21 cellular contexts compared by ENCODE assay signal in genomic region chr3:189317911-189318310, GRCh38.
"Had no signal": no experiment of that assay in that cellular context is flagged by ENCODE, and none has a peak within 500 bp of the region (broad histone marks: within the 10 kb centered on the region; RNA-seq: fewer than 3 reads in every experiment).

No MANE protein-coding gene starts in this region.

- H3K4me3 ChIP-seq: gastrocnemius medialis, left lung, right atrium auricular region, suprapubic skin, upper lobe of right lung had no signal

- H3K4me1 ChIP-seq: left lung, right atrium auricular region, upper lobe of right lung had no signal

- H3K27me3 ChIP-seq: gastrocnemius medialis, left lung, right atrium auricular region, suprapubic skin, upper lobe of right lung had no signal

- ATAC-seq: activated naive CD4-positive, alpha-beta T cell treated with anti-CD3 and anti-CD28 coated beads, Interleukin-2, amount 50 U/mL, for 72 hours; activated T-cell treated with anti-CD3 and anti-CD28 coated beads, Interleukin-2, amount 50 U/mL, for 72 hours; esophagus mucosa; gastrocnemius medialis; left lung; T-cell; upper lobe of right lung had no signal

- H3K27ac Mint-ChIP-seq: activated CD4-positive, alpha-beta T cell treated with anti-CD3 and anti-CD28 coated beads, Interleukin-2, amount 10 ng/mL, durations not matched to agents 7 days and 5 days; activated naive CD4-positive, alpha-beta T cell treated with anti-CD3 and anti-CD28 coated beads, Interleukin-2, amount 50 U/mL, for 72 hours; activated T-cell treated with anti-CD3 and anti-CD28 coated beads, Interleukin-2, amount 50 U/mL, for 72 hours; naive B cell; progenitor cell of endocrine pancreas; stimulated activated naive CD8-positive, alpha-beta T cell treated with anti-CD3 and anti-CD28 coated beads, Interleukin-15, Interleukin-2, amounts not matched to agents 100 ng/mL and 50 ng/mL, for 24 hours; T-cell had no signal

- H3K27ac ChIP-seq: gastrocnemius medialis, left lung, right atrium auricular region, suprapubic skin, upper lobe of right lung had no signal

- H3K4me1 Mint-ChIP-seq: naive B cell had no signal

- DNase-seq: activated CD4-positive, alpha-beta T cell treated with anti-CD3 and anti-CD28 coated beads, Interleukin-2, amount 10 ng/mL, durations not matched to agents 7 days and 5 days; activated CD8-positive, alpha-beta memory T cell treated with anti-CD3 and anti-CD28 coated beads for 24 hours; activated gamma-delta T cell; activated T-cell treated with anti-CD3 and anti-CD28 coated beads, Interleukin-2, amount 50 U/mL, for 72 hours; amniotic stem cell; effector CD4-positive, alpha-beta T cell; gastrocnemius medialis; head of caudate nucleus; kidney; left lung; naive B cell; T-cell; T1000; upper lobe of right lung had no signal

- H3K36me3 ChIP-seq: gastrocnemius medialis, left lung, right atrium auricular region, suprapubic skin, upper lobe of right lung had no signal

- H3K27me3 Mint-ChIP-seq: activated CD4-positive, alpha-beta T cell treated with anti-CD3 and anti-CD28 coated beads, Interleukin-2, amount 10 ng/mL, durations not matched to agents 7 days and 5 days; progenitor cell of endocrine pancreas; T-cell had no signal

- H3K9me3 ChIP-seq: gastrocnemius medialis, left lung, right atrium auricular region, suprapubic skin, upper lobe of right lung had no signal

- H3K4me3 Mint-ChIP-seq: activated CD4-positive, alpha-beta T cell treated with anti-CD3 and anti-CD28 coated beads, Interleukin-2, amount 10 ng/mL, durations not matched to agents 7 days and 5 days; activated T-cell treated with anti-CD3 and anti-CD28 coated beads, Interleukin-2, amount 50 U/mL, for 72 hours; naive B cell; neural crest cell; stimulated activated naive CD8-positive, alpha-beta T cell treated with anti-CD3 and anti-CD28 coated beads, Interleukin-15, Interleukin-2, amounts not matched to agents 100 ng/mL and 50 ng/mL, for 24 hours; T-cell had no signal
